Comparison of ENCODE assay signal across 8 cellular contexts in the genomic region with DNA sequence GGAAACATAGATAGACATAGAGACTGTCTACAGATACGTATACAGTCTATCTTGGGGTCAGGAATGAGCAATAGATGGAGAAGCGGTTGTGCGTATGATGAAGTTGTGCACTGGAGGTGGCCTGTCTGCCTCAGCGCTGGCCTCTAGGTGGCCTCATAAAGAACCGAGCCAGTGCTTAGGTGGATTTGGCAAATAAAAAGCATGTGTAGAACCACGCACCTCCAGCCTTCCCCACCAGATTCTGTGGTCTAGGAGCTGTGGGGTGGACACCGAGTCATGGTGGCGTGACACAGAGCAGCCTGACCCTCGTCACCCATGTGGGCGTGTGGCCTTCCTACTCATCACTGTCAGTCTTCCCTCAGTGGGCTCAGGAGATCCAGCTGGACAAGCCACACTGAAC. TPM values are rescaled to one million over a fixed set of nuclear protein-coding genes. Genes with fewer than 3 reads are reported as not detected.
DNase-seq lines count a peak whose midpoint lies in the region; ATAC-seq and TF ChIP-seq lines count a peak whose summit lies in the region.

No MANE protein-coding gene starts in this region.

- 87% methylated on average over 6 of the region's 10 CpGs for WGBS in right lobe of liver (ENCODE audit: insufficient coverage, low coverage, low lambda C conversion rate, missing lambda C conversion rate)

- DNase-seq in DND-41, result no peak
- no peak for DNase-seq in MM.1S
- DNase-seq in activated naive CD4-positive, alpha-beta T cell treated with anti-CD3 and anti-CD28 coated beads for 36 hours, result peak; percentile 67
- no peak for DNase-seq in right lobe of liver
- DNase-seq in NCI-H2081 treated with DMSO at 0.1 percent for 48 hours (lab: John Stamatoyannopoulos, UW), result no peak
- no peak for DNase-seq in NCI-H2171 treated with DMSO at 0.1 percent for 48 hours (lab: John Stamatoyannopoulos, UW)

- peaks cover 72% of the 10 kb centered on the region for H4K20me1 ChIP-seq in DND-41 (ENCODE audit: insufficient read depth, low read length)
- H4K20me1 ChIP-seq in MM.1S (ENCODE audit: insufficient read depth, low read length), result no peaks in the 10 kb centered on the region

- peaks cover 29% of the 10 kb centered on the region for H3K79me2 ChIP-seq in DND-41 (ENCODE audit: insufficient read depth, low read length)
- peaks cover 12% of the 10 kb centered on the region for H3K79me2 ChIP-seq in MM.1S (ENCODE audit: low read length)

- peaks cover 85% of the 10 kb centered on the region for H3K36me3 ChIP-seq in DND-41 (ENCODE audit: insufficient read depth, low read length)
- no peaks in the 10 kb centered on the region for H3K36me3 ChIP-seq in MM.1S (replicated peaks; ENCODE audit: insufficient read depth, low read length)
- no peaks in the 10 kb centered on the region for H3K36me3 ChIP-seq in right lobe of liver

- H3K9me3 Mint-ChIP-seq in activated naive CD4-positive, alpha-beta T cell treated with anti-CD3 and anti-CD28 coated beads for 36 hours, result no peaks in the 10 kb centered on the region

- no peaks in the 10 kb centered on the region for H3K9me2 ChIP-seq in MM.1S (replicated peaks; ENCODE audit: insufficient read depth, low read length)

- H3K9me3 ChIP-seq in DND-41 (ENCODE audit: insufficient read depth, low read length, severe bottlenecking), result no peaks in the 10 kb centered on the region
- no peaks in the 10 kb centered on the region for H3K9me3 ChIP-seq in MM.1S (replicated peaks; ENCODE audit: insufficient read depth, low read length)
- H3K9me3 ChIP-seq in right lobe of liver, result no peaks in the 10 kb centered on the region

- no peak overlapping the region for H3K4me2 ChIP-seq in DND-41 (ENCODE audit: insufficient read depth, low read length)
- no peak overlapping the region for H3K4me2 ChIP-seq in MM.1S (ENCODE audit: low read depth, low read length)

- H3K9ac ChIP-seq in DND-41 (ENCODE audit: low read depth, low read length) (no peak overlapping the region), MM.1S (ENCODE audit: low read length) (no peak overlapping the region)

- H3F3A ChIP-seq in MM.1S (ENCODE audit: insufficient read depth, low read length), result no peaks in the 10 kb centered on the region

- H3K36me3 Mint-ChIP-seq in activated naive CD4-positive, alpha-beta T cell treated with anti-CD3 and anti-CD28 coated beads for 36 hours (ENCODE audit: low read depth), result peaks cover 49% of the 10 kb centered on the region

- H3K27me3 ChIP-seq in DND-41 (ENCODE audit: insufficient read depth, low read length, poor library complexity), result no peaks in the 10 kb centered on the region
- no peaks in the 10 kb centered on the region for H3K27me3 ChIP-seq in MM.1S (replicated peaks; ENCODE audit: insufficient read depth, low read length)
- no peaks in the 10 kb centered on the region for H3K27me3 ChIP-seq in right lobe of liver

- no peak overlapping the region for H3K27ac ChIP-seq in DND-41 (ENCODE audit: low read length)
- H3K27ac ChIP-seq in MM.1S (ENCODE audit: low read length), result no peak overlapping the region
- H3K27ac ChIP-seq in right lobe of liver, result peak overlapping the region in 2 of 3 donors; percentile 43 to 89

- no peak overlapping the region for H2AFZ ChIP-seq in DND-41 (ENCODE audit: low read depth, low read length)
- no peak overlapping the region for H2AFZ ChIP-seq in MM.1S (ENCODE audit: low read length)

- peak overlapping the region; percentile 86 for H3K27ac Mint-ChIP-seq in activated naive CD4-positive, alpha-beta T cell treated with anti-CD3 and anti-CD28 coated beads for 36 hours

- peak overlapping the region; percentile 36 for H3K4me3 Mint-ChIP-seq in activated naive CD4-positive, alpha-beta T cell treated with anti-CD3 and anti-CD28 coated beads for 36 hours

- H3K4me3 ChIP-seq in DND-41 (ENCODE audit: low read depth in 1 of 2, low read length in 2 of 2) (no peak overlapping the region), MM.1S (ENCODE audit: low read length) (no peak overlapping the region), right lobe of liver (no peak overlapping the region)

- TF ChIP-seq CTCF in DND-41 (IDR thresholded peaks at IDR 0.05; ENCODE audit: borderline replicate concordance, extremely low read depth, low read length, poor library complexity, severe bottlenecking), result peak; percentile 57
- 0 out of 2 replicates have a peak, but pooled peaks have one; percentile 15 for TF ChIP-seq CTCF in MM.1S (IDR thresholded peaks at IDR 0.05; ENCODE audit: low read length)
- peak in 3 of 4 donors; percentile 25 to 32 (median 29) for TF ChIP-seq CTCF in right lobe of liver (IDR thresholded peaks at IDR 0.05)

- peak; percentile 50; the same call in 2 of the 3 replicates for ATAC-seq in DND-41 (ENCODE audit: insufficient read depth, low read depth)
- no peak for ATAC-seq in right lobe of liver
- no peak for ATAC-seq in HG02981 (IDR thresholded peaks at IDR 0.05; ENCODE audit: unreplicated experiment)
- ATAC-seq in GM21825 (IDR thresholded peaks at IDR 0.05; ENCODE audit: unreplicated experiment), result no peak

- no peak for TF ChIP-seq POLR2A in right lobe of liver (IDR thresholded peaks at IDR 0.05)

- intact Hi-C loops in activated naive CD4-positive, alpha-beta T cell treated with anti-CD3 and anti-CD28 coated beads for 36 hours (cut with micrococcal nuclease), result no loop called here
- intact Hi-C loops in right lobe of liver (cut with DNase I), result no loop called here

- peaks cover 89% of the 10 kb centered on the region for H3K4me1 Mint-ChIP-seq in activated naive CD4-positive, alpha-beta T cell treated with anti-CD3 and anti-CD28 coated beads for 36 hours (ENCODE audit: low read depth)

- no peaks in the 10 kb centered on the region for H3K27me3 Mint-ChIP-seq in activated naive CD4-positive, alpha-beta T cell treated with anti-CD3 and anti-CD28 coated beads for 36 hours (ENCODE audit: low read depth)

- CTCF ChIA-PET in activated naive CD4-positive, alpha-beta T cell treated with anti-CD3 and anti-CD28 coated beads for 36 hours (lab: Charles Lee), result interaction anchor here (0.6 to 1.7 kb wide), 7 partner anchors 8 to 104 kb away, joined by 3 to 9 read pairs (median 3); no protein-coding TSS in a partner anchor

- no peaks in the 10 kb centered on the region for H3K4me1 ChIP-seq in DND-41 (ENCODE audit: insufficient read depth, low read length)
- H3K4me1 ChIP-seq in MM.1S (ENCODE audit: low read length), result no peaks in the 10 kb centered on the region
- H3K4me1 ChIP-seq in right lobe of liver, result peaks cover 0 to 10% (median 2%) of the 10 kb centered on the region in 4 donors

RNA-seq across cellular contexts. Expression of a gene that starts 34.0 kb away (rescaled TPM):
- total RNA-seq in activated naive CD4-positive, alpha-beta T cell treated with anti-CD3 and anti-CD28 coated beads for 36 hours, result 10 to 100 TPM; 69.0 to 73.1 TPM
- 10 to 100 TPM in 5 of 6 experiments, 1 to 10 TPM in 1; 8.8 to 17.5 (median 13.4) TPM for total RNA-seq in right lobe of liver

RNA-seq across cellular contexts. Expression of a gene that starts 52.5 kb away (rescaled TPM):
- total RNA-seq in activated naive CD4-positive, alpha-beta T cell treated with anti-CD3 and anti-CD28 coated beads for 36 hours, result 100 to 1,000 TPM; 281 to 290 TPM
- total RNA-seq in right lobe of liver, result 10 to 100 TPM in 4 of 6 experiments, 1 to 10 TPM in 2; 1.2 to 87.3 (median 24.1) TPM

Comparison
In these comparisons a context has a peak if more than half of its experiments do, and no peak if none do; other contexts are left out.
1. H3K27ac ChIP-seq: peak in right lobe of liver (2 of 3); none in DND-41 (single experiment) and MM.1S (single experiment).
2. Peak in every context shown above with its lines, with median percentiles within 50 percentile points of each other: CTCF ChIP-seq.